ENCODE assay signal across 26 cellular contexts in the genomic region with DNA sequence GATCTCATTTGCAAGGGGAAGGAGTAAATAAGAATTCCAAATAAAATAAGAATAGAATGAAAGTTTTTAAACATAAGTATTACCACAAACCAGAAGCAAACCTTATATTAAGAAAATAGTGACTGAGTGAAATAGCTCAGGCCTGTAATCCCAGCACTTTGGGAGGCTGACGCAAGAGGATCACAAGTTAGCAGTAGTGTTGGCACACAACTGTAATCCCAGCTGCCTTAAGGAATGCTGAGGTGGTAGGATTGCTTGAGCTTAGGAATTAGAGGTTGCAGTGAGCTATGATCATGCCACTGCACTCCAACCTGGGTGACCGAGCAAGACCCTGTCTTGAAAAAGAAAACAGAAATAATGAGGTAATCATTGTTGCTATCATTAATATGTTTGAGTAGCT. TPM values are rescaled to one million over a fixed set of nuclear protein-coding genes. Genes with fewer than 3 reads are reported as not detected.
DNase-seq lines count a peak whose midpoint lies in the region; TF ChIP-seq lines count a peak whose summit lies in the region.
"Had no signal": no experiment of that assay in that cellular context is flagged by ENCODE, and none has a peak within 500 bp of the region (broad histone marks: within the 10 kb centered on the region; RNA-seq: fewer than 3 reads in every experiment).

No MANE protein-coding gene starts in this region.

- H3K9me3 ChIP-seq in trophoblast cell (ENCODE audit: insufficient read depth, low read depth, low read length), result no peaks in the 10 kb centered on the region
- H3K9me3 ChIP-seq in Caco-2, result no peaks in the 10 kb centered on the region
- H3K9me3 ChIP-seq: breast epithelium, colonic mucosa, HAP-1, stomach, tibial nerve had no signal

- intact Hi-C loops in dorsolateral prefrontal cortex (cut with DNase I), result no loop called here
- intact Hi-C loops in Caco-2 (cut with micrococcal nuclease; ENCODE audit: unreplicated experiment), result no loop called here

- BruUV-seq in Caco-2 (replicated peaks; lab: Mats Ljungman, UMichigan), result no TSS peak

- H2BK12ac ChIP-seq in trophoblast cell (ENCODE audit: low read length), result no peak overlapping the region

- H3K23ac ChIP-seq in trophoblast cell (ENCODE audit: low read length), result no peak overlapping the region

- H4K12ac ChIP-seq in trophoblast cell (ENCODE audit: low read depth, low read length), result no peak overlapping the region

- no peak overlapping the region for H3K27ac ChIP-seq in trophoblast cell (ENCODE audit: low read depth, low read length)
- H3K27ac ChIP-seq in dorsolateral prefrontal cortex, result peak overlapping the region in 1 of 59 donors; percentile 21
- H3K27ac ChIP-seq: breast epithelium, colonic mucosa, stomach, tibial nerve, VCaP had no signal

- CTCF ChIA-PET in Caco-2 (lab: Charles Lee), result no interaction called here

- H3K36me3 Mint-ChIP-seq in Caco-2 (ENCODE audit: insufficient read depth, unreplicated experiment), result peaks cover 12% of the 10 kb centered on the region

- H2AFZ ChIP-seq in trophoblast cell (ENCODE audit: insufficient read depth, low read length, poor library complexity), result no peak overlapping the region

- no peak overlapping the region for H3K4me3 Mint-ChIP-seq in Caco-2 (ENCODE audit: unreplicated experiment)
- H3K4me3 Mint-ChIP-seq: activated CD4-positive, alpha-beta T cell treated with anti-CD3 and anti-CD28 coated beads, Interleukin-2, amount 10 ng/mL, durations not matched to agents 24 days and 14 days; neural crest cell had no signal

- H4K91ac ChIP-seq in trophoblast cell (ENCODE audit: low read depth, low read length), result no peak overlapping the region

- H3K9ac ChIP-seq in trophoblast cell (ENCODE audit: low read length), result no peak overlapping the region

- no peak overlapping the region for H3K4me2 ChIP-seq in trophoblast cell (ENCODE audit: low read length)

- DNase-seq in H4 (ENCODE audit: low spot score) (peak; percentile 17), amniotic epithelial cell (ENCODE audit: low read depth) (peak; percentile 93), fibroblast of pulmonary artery (ENCODE audit: low read depth) (peak; percentile 51), trophoblast cell (peak; percentile 65 to 77), dorsolateral prefrontal cortex (no peak), GM20000 (ENCODE audit: low spot score) (no peak), Caco-2 (no peak), globus pallidus (ENCODE audit: low spot score) (no peak)
- DNase-seq: activated CD4-positive, alpha-beta T cell treated with anti-CD3 and anti-CD28 coated beads, Interleukin-2, amount 10 ng/mL, durations not matched to agents 24 days and 14 days; activated naive CD4-positive, alpha-beta T cell treated with Interleukin-2 at 50 U/mL for 16 hours; activated T-cell treated with anti-CD3 and anti-CD28 coated beads, Interleukin-2, amount 50 U/mL, for 48 hours; amniotic stem cell; colonic mucosa; COR-L47; DMS79; islet precursor cell; NCI-H1092 treated with DMSO at 0.1 percent for 48 hours; NCI-H2029 treated with DMSO at 0.1 percent for 48 hours; NCI-H774; OCI-M1; stomach had no signal

- H3K27me3 ChIP-seq in trophoblast cell (ENCODE audit: insufficient read depth, low read length) (no peaks in the 10 kb centered on the region), dorsolateral prefrontal cortex (no peaks in the 10 kb centered on the region), Caco-2 (replicated peaks; ENCODE audit: control insufficient read depth, insufficient read depth, low read length) (no peaks in the 10 kb centered on the region)
- H3K27me3 ChIP-seq: breast epithelium, colonic mucosa, stomach, tibial nerve had no signal

- H3K9me3 Mint-ChIP-seq in Caco-2 (ENCODE audit: unreplicated experiment), result no peaks in the 10 kb centered on the region
- H3K9me3 Mint-ChIP-seq: activated CD4-positive, alpha-beta T cell treated with anti-CD3 and anti-CD28 coated beads, Interleukin-2, amount 10 ng/mL, durations not matched to agents 24 days and 14 days; neural crest cell had no signal

- H3K36me3 ChIP-seq in trophoblast cell (ENCODE audit: control insufficient read depth in 1 of 2, insufficient read depth in 2 of 2, low read length in 2 of 2), result peaks cover 6 to 7% of the 10 kb centered on the region in 2 experiments
- no peaks in the 10 kb centered on the region for H3K36me3 ChIP-seq in Caco-2 (ENCODE audit: control insufficient read depth, insufficient read depth, low read length)
- H3K36me3 ChIP-seq: breast epithelium, HAP-1 had no signal

- no peak overlapping the region for H3K18ac ChIP-seq in trophoblast cell (ENCODE audit: low read length)

- no peaks in the 10 kb centered on the region for H3K79me1 ChIP-seq in trophoblast cell (ENCODE audit: low read length)

- H2AK5ac ChIP-seq in trophoblast cell (ENCODE audit: low read length), result no peak overlapping the region

- no peaks in the 10 kb centered on the region for H3K79me2 ChIP-seq in trophoblast cell (ENCODE audit: control insufficient read depth, insufficient read depth, low read length, poor library complexity)

- H2BK120ac ChIP-seq in trophoblast cell (ENCODE audit: insufficient read depth, low read length, poor library complexity), result no peak overlapping the region

- no peak overlapping the region for H4K8ac ChIP-seq in trophoblast cell (ENCODE audit: low read depth, low read length)

- H3K4me1 ChIP-seq in trophoblast cell (ENCODE audit: control insufficient read depth in 1 of 2, insufficient read depth in 2 of 2, low read length in 2 of 2) (no peaks in the 10 kb centered on the region), Caco-2 (no peaks in the 10 kb centered on the region)
- H3K4me1 ChIP-seq: breast epithelium, colonic mucosa, HAP-1, stomach had no signal

- TF ChIP-seq CTCF in fibroblast of pulmonary artery (IDR thresholded peaks at IDR 0.05; ENCODE audit: low read length, missing control alignments) (no peak), dorsolateral prefrontal cortex (IDR thresholded peaks at IDR 0.05 in 54 of 56, conservative IDR thresholded peaks at IDR 0.05 in 2 of 56; ENCODE audit: low read depth in 1 of 56, partially characterized antibody in 56 of 56) (no peak), GM20000 (IDR thresholded peaks at IDR 0.05; ENCODE audit: extremely low read depth, missing control alignments) (no peak), Caco-2 (IDR thresholded peaks at IDR 0.05; ENCODE audit: insufficient read depth in 1 of 2, low read depth in 1 of 2, low read length in 1 of 2, severe bottlenecking in 1 of 2, unreplicated experiment in 1 of 2) (no peak)

- H3K4ac ChIP-seq in trophoblast cell (ENCODE audit: low read depth, low read length), result no peak overlapping the region

- H2BK5ac ChIP-seq in trophoblast cell (ENCODE audit: low read depth, low read length, poor library complexity), result no peak overlapping the region

- no peak overlapping the region for H3K14ac ChIP-seq in trophoblast cell (ENCODE audit: low read length)

- POLR2A ChIA-PET in Caco-2 (lab: Charles Lee), result interaction anchor here (1.5 kb wide), 1 partner anchor 77 kb away, joined by 3 read pairs; no protein-coding TSS in a partner anchor

- H3K27me3 Mint-ChIP-seq in Caco-2 (ENCODE audit: insufficient read depth, unreplicated experiment), result no peaks in the 10 kb centered on the region
- H3K27me3 Mint-ChIP-seq: activated CD4-positive, alpha-beta T cell treated with anti-CD3 and anti-CD28 coated beads, Interleukin-2, amount 10 ng/mL, durations not matched to agents 24 days and 14 days had no signal

- H3K4me1 Mint-ChIP-seq in Caco-2 (ENCODE audit: low read depth, unreplicated experiment), result no peaks in the 10 kb centered on the region
- H3K4me1 Mint-ChIP-seq: activated CD4-positive, alpha-beta T cell treated with anti-CD3 and anti-CD28 coated beads, Interleukin-2, amount 10 ng/mL, durations not matched to agents 24 days and 14 days; neural crest cell had no signal

- no peak overlapping the region for H3K27ac Mint-ChIP-seq in Caco-2 (ENCODE audit: unreplicated experiment)
- H3K27ac Mint-ChIP-seq: activated CD4-positive, alpha-beta T cell treated with anti-CD3 and anti-CD28 coated beads, Interleukin-2, amount 10 ng/mL, durations not matched to agents 24 days and 14 days had no signal

- WGBS in trophoblast cell (ENCODE audit: extremely low coverage, insufficient coverage, insufficient read length), result no CpG with 5 or more reads among the region's 2 CpGs

- H3K4me3 ChIP-seq in fibroblast of pulmonary artery (replicated peaks; ENCODE audit: low read depth, low read length), result no peak overlapping the region
- H3K4me3 ChIP-seq in trophoblast cell (ENCODE audit: low read depth, low read length), result no peak overlapping the region
- H3K4me3 ChIP-seq in dorsolateral prefrontal cortex, result no peak overlapping the region
- H3K4me3 ChIP-seq in Caco-2 (ENCODE audit: low read depth, low read length), result no peak overlapping the region
- H3K4me3 ChIP-seq: breast epithelium, colonic mucosa, HAP-1, stomach, tibial nerve had no signal

RNA-seq across cellular contexts. Expression of gene APC, which starts 47.0 kb away (rescaled TPM):
- 25.0 and 29.4 TPM in 2 replicates for total RNA-seq in H4 (2014; rRNA removed; shearing (Covaris generic))
- polyA plus RNA-seq in trophoblast cell (2013), result 10.6 and 11.3 TPM in 2 replicates
- 100 to 1,000 TPM; 149 to 320 (median 208) TPM for total RNA-seq in dorsolateral prefrontal cortex
- total RNA-seq in Caco-2 (2022), result 27.5 and 28.6 TPM in 2 replicates

Comparison
In these comparisons a context has a peak if more than half of its experiments do, and no peak if none do; other contexts are left out.
1. DNase-seq: peak in H4 (single experiment), amniotic epithelial cell (single experiment), fibroblast of pulmonary artery (single experiment) and trophoblast cell (2 of 2); none in dorsolateral prefrontal cortex (0 of 10), GM20000 (single experiment), Caco-2 (0 of 2) and globus pallidus (single experiment).